ENCODE assay signal across 1 cellular context in the genomic region with DNA sequence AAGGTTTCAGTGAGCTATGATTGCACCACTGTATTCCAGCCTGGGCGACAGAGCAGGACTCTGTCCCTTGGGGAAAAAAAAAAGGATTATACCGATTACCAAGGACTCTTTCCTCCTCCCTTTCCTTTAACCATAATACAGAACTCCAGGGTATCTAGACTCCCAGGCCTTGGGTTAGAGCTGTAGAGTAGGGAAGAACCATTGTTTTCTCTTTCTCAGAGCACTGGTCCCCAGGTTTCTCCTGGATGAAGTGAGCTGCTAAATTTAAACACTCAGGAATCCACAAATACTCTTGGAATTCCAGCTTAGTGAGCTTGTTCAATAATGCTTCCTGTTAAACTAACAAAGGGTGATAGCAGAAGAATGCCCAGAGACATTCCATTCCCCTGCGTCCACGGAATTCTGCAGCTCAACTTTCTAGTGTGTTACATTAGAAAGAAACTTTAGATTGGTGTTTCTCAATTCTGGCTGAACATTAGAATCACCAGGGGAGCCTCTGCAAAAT.
TF ChIP-seq lines count a peak whose summit lies in the region.

No MANE protein-coding gene starts in this region.

TF ChIP-seq in endothelial cell of umbilical vein, 7 proteins besides CTCF, POLR2A, EP300 and RAD21:
- TF ChIP-seq POLR2AphosphoS5 (IDR thresholded peaks at IDR 0.05; ENCODE audit: insufficient read depth, low read depth, low read length), result peak; percentile 84
- TF ChIP-seq GATA2 (IDR thresholded peaks at IDR 0.05; ENCODE audit: insufficient read depth, insufficient read length, low read depth, low read length), result no peak
- TF ChIP-seq FOS (IDR thresholded peaks at IDR 0.05; ENCODE audit: borderline replicate concordance, insufficient read depth, low read length), result peak; percentile 62
- peak; percentile 94 for TF ChIP-seq JUN (IDR thresholded peaks at IDR 0.05; ENCODE audit: borderline replicate concordance, insufficient read depth, insufficient read length, low read depth)
- TF ChIP-seq MYC (IDR thresholded peaks at IDR 0.05; ENCODE audit: low read depth, low read length), result no peak
- TF ChIP-seq, protein P1, sequence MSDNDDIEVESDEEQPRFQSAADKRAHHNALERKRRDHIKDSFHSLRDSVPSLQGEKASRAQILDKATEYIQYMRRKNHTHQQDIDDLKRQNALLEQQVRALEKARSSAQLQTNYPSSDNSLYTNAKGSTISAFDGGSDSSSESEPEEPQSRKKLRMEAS (IDR thresholded peaks at IDR 0.05; ENCODE audit: insufficient read depth, insufficient read length), result no peak
- TF ChIP-seq EZH2 (IDR thresholded peaks at IDR 0.05; ENCODE audit: borderline replicate concordance, low read depth, low read length, severe bottlenecking), result no peak
TF ChIP-seq in endothelial cell of umbilical vein: peak in this region for 3.
